ENCODE assay signal across 2 cellular contexts in the genomic region with DNA sequence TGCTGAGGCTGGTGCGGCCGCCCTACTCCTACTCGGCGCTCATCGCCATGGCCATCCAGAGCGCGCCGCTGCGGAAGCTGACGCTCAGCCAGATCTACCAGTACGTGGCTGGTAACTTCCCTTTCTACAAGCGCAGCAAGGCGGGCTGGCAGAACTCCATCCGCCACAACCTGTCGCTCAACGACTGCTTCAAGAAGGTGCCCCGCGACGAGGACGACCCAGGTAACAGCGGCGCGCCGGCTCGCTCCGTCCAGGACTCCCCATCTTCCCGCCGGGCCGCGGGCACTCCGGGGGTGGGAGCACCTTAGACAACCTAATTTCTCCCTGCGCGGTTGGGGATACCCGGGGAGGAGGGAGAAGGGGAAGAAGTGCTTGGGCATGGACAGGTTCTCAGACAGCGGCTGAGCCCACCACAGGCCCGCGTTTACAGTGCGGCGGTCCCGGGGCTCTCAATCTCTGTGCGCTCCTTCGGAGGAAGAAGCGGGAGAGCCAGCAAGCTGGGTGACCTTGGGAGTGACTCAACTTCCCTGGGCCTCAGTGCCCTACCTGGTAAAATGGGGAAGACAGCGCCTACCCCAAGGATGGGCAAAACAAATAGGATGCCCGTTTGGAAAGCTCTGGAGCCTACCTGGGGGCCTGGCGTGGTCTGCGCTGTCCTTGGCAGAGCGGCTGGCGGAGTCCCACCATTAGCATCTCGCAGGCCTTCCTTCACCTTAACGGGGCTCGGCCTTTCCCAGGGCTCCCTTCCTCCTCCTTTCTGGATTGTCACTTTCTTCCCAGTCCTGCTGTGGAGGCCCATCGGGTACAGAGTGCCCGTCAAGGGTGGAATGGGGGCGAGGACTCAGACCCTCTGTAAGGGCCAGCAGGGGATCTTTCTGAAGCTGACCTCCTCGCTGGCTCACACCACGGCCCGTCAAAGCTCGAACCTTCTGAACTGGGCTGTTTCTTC.
TF ChIP-seq lines count a peak whose summit lies in the region.

No MANE protein-coding gene starts in this region.

TF ChIP-seq in SK-N-SH, 30 proteins besides CTCF, POLR2A, EP300 and RAD21 (continued from another document):
- TF ChIP-seq JUND (IDR thresholded peaks at IDR 0.05) (no peak), RFX5 (IDR thresholded peaks at IDR 0.05; ENCODE audit: low read length) (no peak)
- TF ChIP-seq, protein P1, sequence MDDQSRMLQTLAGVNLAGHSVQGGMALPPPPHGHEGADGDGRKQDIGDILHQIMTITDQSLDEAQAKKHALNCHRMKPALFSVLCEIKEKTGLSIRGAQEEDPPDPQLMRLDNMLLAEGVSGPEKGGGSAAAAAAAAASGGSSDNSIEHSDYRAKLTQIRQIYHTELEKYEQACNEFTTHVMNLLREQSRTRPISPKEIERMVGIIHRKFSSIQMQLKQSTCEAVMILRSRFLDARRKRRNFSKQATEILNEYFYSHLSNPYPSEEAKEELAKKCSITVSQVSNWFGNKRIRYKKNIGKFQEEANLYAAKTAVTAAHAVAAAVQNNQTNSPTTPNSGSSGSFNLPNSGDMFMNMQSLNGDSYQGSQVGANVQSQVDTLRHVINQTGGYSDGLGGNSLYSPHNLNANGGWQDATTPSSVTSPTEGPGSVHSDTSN (IDR thresholded peaks at IDR 0.05): no peak

TF ChIP-seq in SK-N-SH treated with all-trans-retinoic acid at 6 μM for 48 hours, 23 proteins besides CTCF, POLR2A, EP300 and RAD21 (continued from another document):
- TF ChIP-seq, protein P2, sequence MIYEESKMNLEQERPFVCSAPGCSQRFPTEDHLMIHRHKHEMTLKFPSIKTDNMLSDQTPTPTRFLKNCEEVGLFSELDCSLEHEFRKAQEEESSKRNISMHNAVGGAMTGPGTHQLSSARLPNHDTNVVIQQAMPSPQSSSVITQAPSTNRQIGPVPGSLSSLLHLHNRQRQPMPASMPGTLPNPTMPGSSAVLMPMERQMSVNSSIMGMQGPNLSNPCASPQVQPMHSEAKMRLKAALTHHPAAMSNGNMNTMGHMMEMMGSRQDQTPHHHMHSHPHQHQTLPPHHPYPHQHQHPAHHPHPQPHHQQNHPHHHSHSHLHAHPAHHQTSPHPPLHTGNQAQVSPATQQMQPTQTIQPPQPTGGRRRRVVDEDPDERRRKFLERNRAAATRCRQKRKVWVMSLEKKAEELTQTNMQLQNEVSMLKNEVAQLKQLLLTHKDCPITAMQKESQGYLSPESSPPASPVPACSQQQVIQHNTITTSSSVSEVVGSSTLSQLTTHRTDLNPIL (CRISPR knock-in tag; IDR thresholded peaks at IDR 0.05; ENCODE audit: low read depth): no peak
- TF ChIP-seq, protein P3, sequence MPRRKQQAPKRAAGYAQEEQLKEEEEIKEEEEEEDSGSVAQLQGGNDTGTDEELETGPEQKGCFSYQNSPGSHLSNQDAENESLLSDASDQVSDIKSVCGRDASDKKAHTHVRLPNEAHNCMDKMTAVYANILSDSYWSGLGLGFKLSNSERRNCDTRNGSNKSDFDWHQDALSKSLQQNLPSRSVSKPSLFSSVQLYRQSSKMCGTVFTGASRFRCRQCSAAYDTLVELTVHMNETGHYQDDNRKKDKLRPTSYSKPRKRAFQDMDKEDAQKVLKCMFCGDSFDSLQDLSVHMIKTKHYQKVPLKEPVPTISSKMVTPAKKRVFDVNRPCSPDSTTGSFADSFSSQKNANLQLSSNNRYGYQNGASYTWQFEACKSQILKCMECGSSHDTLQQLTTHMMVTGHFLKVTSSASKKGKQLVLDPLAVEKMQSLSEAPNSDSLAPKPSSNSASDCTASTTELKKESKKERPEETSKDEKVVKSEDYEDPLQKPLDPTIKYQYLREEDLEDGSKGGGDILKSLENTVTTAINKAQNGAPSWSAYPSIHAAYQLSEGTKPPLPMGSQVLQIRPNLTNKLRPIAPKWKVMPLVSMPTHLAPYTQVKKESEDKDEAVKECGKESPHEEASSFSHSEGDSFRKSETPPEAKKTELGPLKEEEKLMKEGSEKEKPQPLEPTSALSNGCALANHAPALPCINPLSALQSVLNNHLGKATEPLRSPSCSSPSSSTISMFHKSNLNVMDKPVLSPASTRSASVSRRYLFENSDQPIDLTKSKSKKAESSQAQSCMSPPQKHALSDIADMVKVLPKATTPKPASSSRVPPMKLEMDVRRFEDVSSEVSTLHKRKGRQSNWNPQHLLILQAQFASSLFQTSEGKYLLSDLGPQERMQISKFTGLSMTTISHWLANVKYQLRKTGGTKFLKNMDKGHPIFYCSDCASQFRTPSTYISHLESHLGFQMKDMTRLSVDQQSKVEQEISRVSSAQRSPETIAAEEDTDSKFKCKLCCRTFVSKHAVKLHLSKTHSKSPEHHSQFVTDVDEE (CRISPR knock-in tag; IDR thresholded peaks at IDR 0.05): no peak
- TF ChIP-seq SNAI2 (CRISPR knock-in tag; IDR thresholded peaks at IDR 0.05) (no peak), TCF4 (CRISPR knock-in tag; IDR thresholded peaks at IDR 0.05; ENCODE audit: borderline replicate concordance) (no peak), ESRRG (CRISPR knock-in tag; IDR thresholded peaks at IDR 0.05) (no peak), ISL1 (CRISPR knock-in tag; IDR thresholded peaks at IDR 0.05) (no peak), BACH2 (CRISPR knock-in tag; IDR thresholded peaks at IDR 0.05; ENCODE audit: borderline replicate concordance) (no peak), ZNF70 (CRISPR knock-in tag; IDR thresholded peaks at IDR 0.05) (no peak), CSDC2 (CRISPR knock-in tag; IDR thresholded peaks at IDR 0.05) (no peak), RARB (CRISPR knock-in tag; IDR thresholded peaks at IDR 0.05) (no peak)
- TF ChIP-seq, protein P4, sequence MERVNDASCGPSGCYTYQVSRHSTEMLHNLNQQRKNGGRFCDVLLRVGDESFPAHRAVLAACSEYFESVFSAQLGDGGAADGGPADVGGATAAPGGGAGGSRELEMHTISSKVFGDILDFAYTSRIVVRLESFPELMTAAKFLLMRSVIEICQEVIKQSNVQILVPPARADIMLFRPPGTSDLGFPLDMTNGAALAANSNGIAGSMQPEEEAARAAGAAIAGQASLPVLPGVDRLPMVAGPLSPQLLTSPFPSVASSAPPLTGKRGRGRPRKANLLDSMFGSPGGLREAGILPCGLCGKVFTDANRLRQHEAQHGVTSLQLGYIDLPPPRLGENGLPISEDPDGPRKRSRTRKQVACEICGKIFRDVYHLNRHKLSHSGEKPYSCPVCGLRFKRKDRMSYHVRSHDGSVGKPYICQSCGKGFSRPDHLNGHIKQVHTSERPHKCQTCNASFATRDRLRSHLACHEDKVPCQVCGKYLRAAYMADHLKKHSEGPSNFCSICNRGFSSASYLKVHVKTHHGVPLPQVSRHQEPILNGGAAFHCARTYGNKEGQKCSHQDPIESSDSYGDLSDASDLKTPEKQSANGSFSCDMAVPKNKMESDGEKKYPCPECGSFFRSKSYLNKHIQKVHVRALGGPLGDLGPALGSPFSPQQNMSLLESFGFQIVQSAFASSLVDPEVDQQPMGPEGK (CRISPR knock-in tag; IDR thresholded peaks at IDR 0.05; ENCODE audit: borderline replicate concordance): no peak
- TF ChIP-seq, protein P5, sequence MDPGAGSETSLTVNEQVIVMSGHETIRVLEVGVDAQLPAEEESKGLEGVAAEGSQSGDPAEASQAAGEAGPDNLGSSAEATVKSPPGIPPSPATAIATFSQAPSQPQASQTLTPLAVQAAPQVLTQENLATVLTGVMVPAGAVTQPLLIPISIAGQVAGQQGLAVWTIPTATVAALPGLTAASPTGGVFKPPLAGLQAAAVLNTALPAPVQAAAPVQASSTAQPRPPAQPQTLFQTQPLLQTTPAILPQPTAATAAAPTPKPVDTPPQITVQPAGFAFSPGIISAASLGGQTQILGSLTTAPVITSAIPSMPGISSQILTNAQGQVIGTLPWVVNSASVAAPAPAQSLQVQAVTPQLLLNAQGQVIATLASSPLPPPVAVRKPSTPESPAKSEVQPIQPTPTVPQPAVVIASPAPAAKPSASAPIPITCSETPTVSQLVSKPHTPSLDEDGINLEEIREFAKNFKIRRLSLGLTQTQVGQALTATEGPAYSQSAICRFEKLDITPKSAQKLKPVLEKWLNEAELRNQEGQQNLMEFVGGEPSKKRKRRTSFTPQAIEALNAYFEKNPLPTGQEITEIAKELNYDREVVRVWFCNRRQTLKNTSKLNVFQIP (CRISPR knock-in tag; IDR thresholded peaks at IDR 0.05; ENCODE audit: borderline replicate concordance, low read depth): no peak
- TF ChIP-seq, protein P6, sequence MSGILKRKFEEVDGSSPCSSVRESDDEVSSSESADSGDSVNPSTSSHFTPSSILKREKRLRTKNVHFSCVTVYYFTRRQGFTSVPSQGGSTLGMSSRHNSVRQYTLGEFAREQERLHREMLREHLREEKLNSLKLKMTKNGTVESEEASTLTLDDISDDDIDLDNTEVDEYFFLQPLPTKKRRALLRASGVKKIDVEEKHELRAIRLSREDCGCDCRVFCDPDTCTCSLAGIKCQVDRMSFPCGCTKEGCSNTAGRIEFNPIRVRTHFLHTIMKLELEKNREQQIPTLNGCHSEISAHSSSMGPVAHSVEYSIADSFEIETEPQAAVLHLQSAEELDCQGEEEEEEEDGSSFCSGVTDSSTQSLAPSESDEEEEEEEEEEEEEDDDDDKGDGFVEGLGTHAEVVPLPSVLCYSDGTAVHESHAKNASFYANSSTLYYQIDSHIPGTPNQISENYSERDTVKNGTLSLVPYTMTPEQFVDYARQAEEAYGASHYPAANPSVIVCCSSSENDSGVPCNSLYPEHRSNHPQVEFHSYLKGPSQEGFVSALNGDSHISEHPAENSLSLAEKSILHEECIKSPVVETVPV (CRISPR knock-in tag; IDR thresholded peaks at IDR 0.05): no peak
